Comparison of ENCODE assay signal across 1 cellular context in the genomic region with DNA sequence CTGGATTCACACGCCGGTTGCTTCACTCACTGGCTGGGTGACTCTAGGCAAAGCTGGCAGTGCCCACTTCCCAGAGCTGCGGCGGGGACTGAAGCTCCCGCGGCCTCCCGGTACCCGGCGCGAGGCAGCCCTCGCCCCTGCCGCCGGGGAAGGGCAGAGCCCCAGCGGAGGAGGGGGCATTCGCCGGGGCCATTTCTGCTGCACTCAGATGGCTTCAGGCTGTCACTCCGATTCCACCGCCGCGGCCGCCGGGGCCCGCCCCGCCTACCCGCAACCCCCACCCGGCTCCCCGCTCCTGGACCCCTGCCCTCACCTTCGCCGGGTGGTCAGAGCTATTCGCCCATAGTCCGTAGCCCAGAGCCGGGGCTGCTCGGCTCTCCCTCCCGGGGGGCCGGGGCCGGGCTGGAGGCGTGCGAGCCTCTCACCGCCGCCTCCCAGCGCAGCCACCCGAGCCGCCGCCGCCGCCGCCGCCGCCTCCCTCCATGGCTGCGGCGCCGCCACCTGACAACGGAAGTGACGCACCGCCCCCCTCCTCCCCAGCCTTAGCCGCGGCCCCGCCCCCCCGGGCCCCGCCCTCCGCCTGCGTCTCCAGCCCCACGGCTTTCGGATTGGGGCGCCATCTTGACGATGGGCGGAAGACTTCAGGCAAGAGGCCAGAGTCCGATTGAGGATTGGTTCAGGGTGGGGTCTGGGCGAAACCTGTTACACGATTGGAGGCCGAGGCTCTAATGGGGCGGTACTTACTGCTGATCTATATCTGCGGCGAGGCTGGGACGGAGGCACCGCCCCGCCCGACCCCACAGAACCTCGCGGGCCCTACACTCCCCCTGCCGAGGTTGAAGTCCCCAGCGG.
A peak's percentile ranks its signal among the peaks of the same experiment; 100 is the strongest.
TF ChIP-seq lines count a peak whose summit lies in the region.

A gene with protein sequence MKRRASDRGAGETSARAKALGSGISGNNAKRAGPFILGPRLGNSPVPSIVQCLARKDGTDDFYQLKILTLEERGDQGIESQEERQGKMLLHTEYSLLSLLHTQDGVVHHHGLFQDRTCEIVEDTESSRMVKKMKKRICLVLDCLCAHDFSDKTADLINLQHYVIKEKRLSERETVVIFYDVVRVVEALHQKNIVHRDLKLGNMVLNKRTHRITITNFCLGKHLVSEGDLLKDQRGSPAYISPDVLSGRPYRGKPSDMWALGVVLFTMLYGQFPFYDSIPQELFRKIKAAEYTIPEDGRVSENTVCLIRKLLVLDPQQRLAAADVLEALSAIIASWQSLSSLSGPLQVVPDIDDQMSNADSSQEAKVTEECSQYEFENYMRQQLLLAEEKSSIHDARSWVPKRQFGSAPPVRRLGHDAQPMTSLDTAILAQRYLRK (minus strand): TSS at position 515 of the 852 bp plus-strand sequence. CDS start 24,592 bp downstream, outside the sequence.

TF ChIP-seq in HepG2, 621 proteins besides CTCF, POLR2A, EP300 and RAD21 (continued from another document and continues in another):
- TF ChIP-seq PAXIP1 (CRISPR knock-in tag; conservative IDR thresholded peaks at IDR 0.05): 0 out of 2 replicates have a peak, but pooled peaks have one; percentile 63
- TF ChIP-seq, protein P1, sequence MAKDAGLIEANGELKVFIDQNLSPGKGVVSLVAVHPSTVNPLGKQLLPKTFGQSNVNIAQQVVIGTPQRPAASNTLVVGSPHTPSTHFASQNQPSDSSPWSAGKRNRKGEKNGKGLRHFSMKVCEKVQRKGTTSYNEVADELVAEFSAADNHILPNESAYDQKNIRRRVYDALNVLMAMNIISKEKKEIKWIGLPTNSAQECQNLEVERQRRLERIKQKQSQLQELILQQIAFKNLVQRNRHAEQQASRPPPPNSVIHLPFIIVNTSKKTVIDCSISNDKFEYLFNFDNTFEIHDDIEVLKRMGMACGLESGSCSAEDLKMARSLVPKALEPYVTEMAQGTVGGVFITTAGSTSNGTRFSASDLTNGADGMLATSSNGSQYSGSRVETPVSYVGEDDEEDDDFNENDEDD (CRISPR knock-in tag; IDR thresholded peaks at IDR 0.05; ENCODE audit: borderline replicate concordance): peak; percentile 38; the same call in 1 of the 2 replicates
- no peak for TF ChIP-seq FOSL1 (CRISPR knock-in tag; IDR thresholded peaks at IDR 0.05; ENCODE audit: borderline replicate concordance)
- no peak for TF ChIP-seq MATR3 (CRISPR knock-in tag; IDR thresholded peaks at IDR 0.05)
- peak; percentile 97 for TF ChIP-seq KLF12 (CRISPR knock-in tag; IDR thresholded peaks at IDR 0.05; ENCODE audit: borderline replicate concordance)
- TF ChIP-seq ZNF574 (CRISPR knock-in tag; IDR thresholded peaks at IDR 0.05): peak; percentile 63
- no peak for TF ChIP-seq KLF6 (CRISPR knock-in tag; IDR thresholded peaks at IDR 0.05)
- TF ChIP-seq CAMTA2 (CRISPR knock-in tag; IDR thresholded peaks at IDR 0.05; ENCODE audit: borderline replicate concordance): no peak
- no peak; the same call in 1 of the 2 replicates for TF ChIP-seq FOXP4 (CRISPR knock-in tag; IDR thresholded peaks at IDR 0.05)
- TF ChIP-seq, protein P2, sequence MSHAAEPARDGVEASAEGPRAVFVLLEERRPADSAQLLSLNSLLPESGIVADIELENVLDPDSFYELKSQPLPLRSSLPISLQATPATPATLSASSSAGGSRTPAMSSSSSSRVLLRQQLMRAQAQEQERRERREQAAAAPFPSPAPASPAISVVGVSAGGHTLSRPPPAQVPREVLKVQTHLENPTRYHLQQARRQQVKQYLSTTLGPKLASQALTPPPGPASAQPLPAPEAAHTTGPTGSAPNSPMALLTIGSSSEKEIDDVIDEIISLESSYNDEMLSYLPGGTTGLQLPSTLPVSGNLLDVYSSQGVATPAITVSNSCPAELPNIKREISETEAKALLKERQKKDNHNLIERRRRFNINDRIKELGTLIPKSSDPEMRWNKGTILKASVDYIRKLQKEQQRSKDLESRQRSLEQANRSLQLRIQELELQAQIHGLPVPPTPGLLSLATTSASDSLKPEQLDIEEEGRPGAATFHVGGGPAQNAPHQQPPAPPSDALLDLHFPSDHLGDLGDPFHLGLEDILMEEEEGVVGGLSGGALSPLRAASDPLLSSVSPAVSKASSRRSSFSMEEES (CRISPR knock-in tag; IDR thresholded peaks at IDR 0.05): no peak
- no peak for TF ChIP-seq SUZ12 (IDR thresholded peaks at IDR 0.05; ENCODE audit: low read depth, low read length)
- no peak for TF ChIP-seq REST (IDR thresholded peaks at IDR 0.05; ENCODE audit: borderline replicate concordance in 1 of 2, low read depth in 1 of 2, low read length in 2 of 2)
- no peak for TF ChIP-seq ZNF839 (CRISPR knock-in tag; IDR thresholded peaks at IDR 0.05; ENCODE audit: borderline replicate concordance)
- no peak for TF ChIP-seq SSRP1 (CRISPR knock-in tag; IDR thresholded peaks at IDR 0.05)
- no peak for TF ChIP-seq PHF5A (CRISPR knock-in tag; IDR thresholded peaks at IDR 0.05; ENCODE audit: low read depth, unreplicated experiment)
- TF ChIP-seq MIER3 (CRISPR knock-in tag; IDR thresholded peaks at IDR 0.05; ENCODE audit: borderline replicate concordance): no peak
- no peak for TF ChIP-seq ZNF644 (CRISPR knock-in tag; IDR thresholded peaks at IDR 0.05; ENCODE audit: low read depth)
- no peak for TF ChIP-seq HMGA1 (CRISPR knock-in tag; conservative IDR thresholded peaks at IDR 0.05)
- TF ChIP-seq NR2C2 (CRISPR knock-in tag; IDR thresholded peaks at IDR 0.05; ENCODE audit: borderline replicate concordance): peak; percentile 87
- 0 out of 2 replicates have a peak, but pooled peaks have one; percentile 89 for TF ChIP-seq PCBP1 (IDR thresholded peaks at IDR 0.05; ENCODE audit: borderline replicate concordance, low read depth, low read length)
- TF ChIP-seq, protein P3, sequence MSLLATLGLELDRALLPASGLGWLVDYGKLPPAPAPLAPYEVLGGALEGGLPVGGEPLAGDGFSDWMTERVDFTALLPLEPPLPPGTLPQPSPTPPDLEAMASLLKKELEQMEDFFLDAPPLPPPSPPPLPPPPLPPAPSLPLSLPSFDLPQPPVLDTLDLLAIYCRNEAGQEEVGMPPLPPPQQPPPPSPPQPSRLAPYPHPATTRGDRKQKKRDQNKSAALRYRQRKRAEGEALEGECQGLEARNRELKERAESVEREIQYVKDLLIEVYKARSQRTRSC (CRISPR knock-in tag; IDR thresholded peaks at IDR 0.05; ENCODE audit: low read depth): no peak
- no peak for TF ChIP-seq HOXA7 (CRISPR knock-in tag; IDR thresholded peaks at IDR 0.05)
- TF ChIP-seq MED8 (CRISPR knock-in tag; IDR thresholded peaks at IDR 0.05; ENCODE audit: insufficient replicate concordance): no peak
- no peak for TF ChIP-seq ZNF703 (CRISPR knock-in tag; IDR thresholded peaks at IDR 0.05; ENCODE audit: borderline replicate concordance)
- TF ChIP-seq GABPA (IDR thresholded peaks at IDR 0.05; ENCODE audit: low read depth, low read length): peak; percentile 64
- peak; percentile 85 for TF ChIP-seq GABPA (CRISPR knock-in tag; IDR thresholded peaks at IDR 0.05; ENCODE audit: low read depth)
- TF ChIP-seq ZNF7 (CRISPR knock-in tag; IDR thresholded peaks at IDR 0.05): no peak
- TF ChIP-seq ELF3 (CRISPR knock-in tag; IDR thresholded peaks at IDR 0.05): no peak
- TF ChIP-seq ZNF205 (CRISPR knock-in tag; IDR thresholded peaks at IDR 0.05): no peak
- no peak for TF ChIP-seq ZNF572 (CRISPR knock-in tag; IDR thresholded peaks at IDR 0.05)
- TF ChIP-seq ZBTB10 (CRISPR knock-in tag; IDR thresholded peaks at IDR 0.05; ENCODE audit: borderline replicate concordance): no peak
- 0 out of 2 replicates have a peak, but pooled peaks have one; percentile 50 for TF ChIP-seq GATA4 (IDR thresholded peaks at IDR 0.05; ENCODE audit: borderline replicate concordance, low read depth)
- no peak for TF ChIP-seq ZNF615 (CRISPR knock-in tag; IDR thresholded peaks at IDR 0.05; ENCODE audit: borderline replicate concordance)
- TF ChIP-seq ZNF619 (CRISPR knock-in tag; IDR thresholded peaks at IDR 0.05): no peak
